1 cellular context compared by ENCODE assay signal in genomic region chr12:108860443-108860842, GRCh38.
TF ChIP-seq lines count a peak whose summit lies in the region.

No MANE protein-coding gene starts in this region.

TF ChIP-seq in GM12878, 131 proteins besides CTCF, POLR2A, EP300 and RAD21 (continues in another document):
- no peak for TF ChIP-seq ZBED1 (IDR thresholded peaks at IDR 0.05; ENCODE audit: borderline replicate concordance)
- no peak for TF ChIP-seq CREM (IDR thresholded peaks at IDR 0.05; ENCODE audit: low read depth)
- no peak for TF ChIP-seq FOS (IDR thresholded peaks at IDR 0.05; ENCODE audit: borderline replicate concordance, extremely low read depth, insufficient read length)
- TF ChIP-seq ESRRA (IDR thresholded peaks at IDR 0.05; ENCODE audit: low read length), result no peak
- TF ChIP-seq, protein P1, sequence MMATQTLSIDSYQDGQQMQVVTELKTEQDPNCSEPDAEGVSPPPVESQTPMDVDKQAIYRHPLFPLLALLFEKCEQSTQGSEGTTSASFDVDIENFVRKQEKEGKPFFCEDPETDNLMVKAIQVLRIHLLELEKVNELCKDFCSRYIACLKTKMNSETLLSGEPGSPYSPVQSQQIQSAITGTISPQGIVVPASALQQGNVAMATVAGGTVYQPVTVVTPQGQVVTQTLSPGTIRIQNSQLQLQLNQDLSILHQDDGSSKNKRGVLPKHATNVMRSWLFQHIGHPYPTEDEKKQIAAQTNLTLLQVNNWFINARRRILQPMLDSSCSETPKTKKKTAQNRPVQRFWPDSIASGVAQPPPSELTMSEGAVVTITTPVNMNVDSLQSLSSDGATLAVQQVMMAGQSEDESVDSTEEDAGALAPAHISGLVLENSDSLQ (IDR thresholded peaks at IDR 0.05), result no peak
- TF ChIP-seq ZNF622 (IDR thresholded peaks at IDR 0.05), result no peak
- peak; percentile 54; the same call in 1 of the 2 replicates for TF ChIP-seq IRF4 (IDR thresholded peaks at IDR 0.05; ENCODE audit: low read depth, low read length)
- no peak for TF ChIP-seq PML (IDR thresholded peaks at IDR 0.05; ENCODE audit: low read length)
- no peak for TF ChIP-seq FOXM1 (IDR thresholded peaks at IDR 0.05; ENCODE audit: low read depth, low read length)
- TF ChIP-seq STAT3 (IDR thresholded peaks at IDR 0.05; ENCODE audit: low read depth, low read length), result no peak
- TF ChIP-seq HSF1 (IDR thresholded peaks at IDR 0.05; ENCODE audit: low read depth, low read length), result no peak
- TF ChIP-seq ZNF384 (IDR thresholded peaks at IDR 0.05; ENCODE audit: borderline replicate concordance, low read depth, low read length), result peak; percentile 37; the same call in 1 of the 2 replicates
- no peak for TF ChIP-seq STAT1 (conservative IDR thresholded peaks at IDR 0.05)
- TF ChIP-seq, protein P2, sequence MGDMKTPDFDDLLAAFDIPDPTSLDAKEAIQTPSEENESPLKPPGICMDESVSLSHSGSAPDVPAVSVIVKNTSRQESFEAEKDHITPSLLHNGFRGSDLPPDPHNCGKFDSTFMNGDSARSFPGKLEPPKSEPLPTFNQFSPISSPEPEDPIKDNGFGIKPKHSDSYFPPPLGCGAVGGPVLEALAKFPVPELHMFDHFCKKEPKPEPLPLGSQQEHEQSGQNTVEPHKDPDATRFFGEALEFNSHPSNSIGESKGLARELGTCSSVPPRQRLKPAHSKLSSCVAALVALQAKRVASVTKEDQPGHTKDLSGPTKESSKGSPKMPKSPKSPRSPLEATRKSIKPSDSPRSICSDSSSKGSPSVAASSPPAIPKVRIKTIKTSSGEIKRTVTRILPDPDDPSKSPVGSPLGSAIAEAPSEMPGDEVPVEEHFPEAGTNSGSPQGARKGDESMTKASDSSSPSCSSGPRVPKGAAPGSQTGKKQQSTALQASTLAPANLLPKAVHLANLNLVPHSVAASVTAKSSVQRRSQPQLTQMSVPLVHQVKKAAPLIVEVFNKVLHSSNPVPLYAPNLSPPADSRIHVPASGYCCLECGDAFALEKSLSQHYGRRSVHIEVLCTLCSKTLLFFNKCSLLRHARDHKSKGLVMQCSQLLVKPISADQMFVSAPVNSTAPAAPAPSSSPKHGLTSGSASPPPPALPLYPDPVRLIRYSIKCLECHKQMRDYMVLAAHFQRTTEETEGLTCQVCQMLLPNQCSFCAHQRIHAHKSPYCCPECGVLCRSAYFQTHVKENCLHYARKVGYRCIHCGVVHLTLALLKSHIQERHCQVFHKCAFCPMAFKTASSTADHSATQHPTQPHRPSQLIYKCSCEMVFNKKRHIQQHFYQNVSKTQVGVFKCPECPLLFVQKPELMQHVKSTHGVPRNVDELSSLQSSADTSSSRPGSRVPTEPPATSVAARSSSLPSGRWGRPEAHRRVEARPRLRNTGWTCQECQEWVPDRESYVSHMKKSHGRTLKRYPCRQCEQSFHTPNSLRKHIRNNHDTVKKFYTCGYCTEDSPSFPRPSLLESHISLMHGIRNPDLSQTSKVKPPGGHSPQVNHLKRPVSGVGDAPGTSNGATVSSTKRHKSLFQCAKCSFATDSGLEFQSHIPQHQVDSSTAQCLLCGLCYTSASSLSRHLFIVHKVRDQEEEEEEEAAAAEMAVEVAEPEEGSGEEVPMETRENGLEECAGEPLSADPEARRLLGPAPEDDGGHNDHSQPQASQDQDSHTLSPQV (IDR thresholded peaks at IDR 0.05), result no peak
- TF ChIP-seq HDGF (IDR thresholded peaks at IDR 0.05), result no peak
- TF ChIP-seq KAT2A (conservative IDR thresholded peaks at IDR 0.05; ENCODE audit: control insufficient read depth, low read depth, low read length), result no peak
- no peak for TF ChIP-seq NBN (IDR thresholded peaks at IDR 0.05)
- peak; percentile 84 for TF ChIP-seq IKZF2 (IDR thresholded peaks at IDR 0.05)
- TF ChIP-seq TCF3 (IDR thresholded peaks at IDR 0.05; ENCODE audit: borderline replicate concordance, insufficient read depth, low read depth, low read length), result no peak
- TF ChIP-seq SMC3 (IDR thresholded peaks at IDR 0.05; ENCODE audit: borderline replicate concordance, low read length), result no peak
- TF ChIP-seq IKZF1 (conservative IDR thresholded peaks at IDR 0.05), result peak; percentile 89
- 0 out of 2 replicates have a peak, but pooled peaks have one; percentile 40 for TF ChIP-seq GATAD2B (conservative IDR thresholded peaks at IDR 0.05; ENCODE audit: low read depth)
- TF ChIP-seq CBFB (IDR thresholded peaks at IDR 0.05; ENCODE audit: low read depth), result no peak
- TF ChIP-seq CEBPB (IDR thresholded peaks at IDR 0.05; ENCODE audit: borderline replicate concordance in 1 of 2, low read depth in 2 of 2, low read length in 2 of 2), result no peak
- TF ChIP-seq MLLT1 (IDR thresholded peaks at IDR 0.05), result no peak
- TF ChIP-seq CHD2 (IDR thresholded peaks at IDR 0.05; ENCODE audit: borderline replicate concordance, low read depth, low read length), result no peak
- TF ChIP-seq RELA (IDR thresholded peaks at IDR 0.05; ENCODE audit: borderline replicate concordance, partially characterized antibody), result no peak
- TF ChIP-seq, protein P3, sequence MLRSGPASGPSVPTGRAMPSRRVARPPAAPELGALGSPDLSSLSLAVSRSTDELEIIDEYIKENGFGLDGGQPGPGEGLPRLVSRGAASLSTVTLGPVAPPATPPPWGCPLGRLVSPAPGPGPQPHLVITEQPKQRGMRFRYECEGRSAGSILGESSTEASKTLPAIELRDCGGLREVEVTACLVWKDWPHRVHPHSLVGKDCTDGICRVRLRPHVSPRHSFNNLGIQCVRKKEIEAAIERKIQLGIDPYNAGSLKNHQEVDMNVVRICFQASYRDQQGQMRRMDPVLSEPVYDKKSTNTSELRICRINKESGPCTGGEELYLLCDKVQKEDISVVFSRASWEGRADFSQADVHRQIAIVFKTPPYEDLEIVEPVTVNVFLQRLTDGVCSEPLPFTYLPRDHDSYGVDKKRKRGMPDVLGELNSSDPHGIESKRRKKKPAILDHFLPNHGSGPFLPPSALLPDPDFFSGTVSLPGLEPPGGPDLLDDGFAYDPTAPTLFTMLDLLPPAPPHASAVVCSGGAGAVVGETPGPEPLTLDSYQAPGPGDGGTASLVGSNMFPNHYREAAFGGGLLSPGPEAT (IDR thresholded peaks at IDR 0.05; ENCODE audit: low read depth), result peak; percentile 79
- TF ChIP-seq HDAC2 (IDR thresholded peaks at IDR 0.05), result no peak
- no peak for TF ChIP-seq ZNF274 (IDR thresholded peaks at IDR 0.05; ENCODE audit: insufficient read depth, insufficient read length)
- TF ChIP-seq YY1 (IDR thresholded peaks at IDR 0.05; ENCODE audit: low read depth, low read length), result no peak
- no peak for TF ChIP-seq GABPA (IDR thresholded peaks at IDR 0.05; ENCODE audit: low read depth)
- no peak for TF ChIP-seq SMARCA5 (IDR thresholded peaks at IDR 0.05)
- TF ChIP-seq E4F1 (IDR thresholded peaks at IDR 0.05; ENCODE audit: borderline replicate concordance, partially characterized antibody), result no peak
- TF ChIP-seq SP1 (IDR thresholded peaks at IDR 0.05; ENCODE audit: low read depth, low read length), result no peak
- no peak for TF ChIP-seq IRF5 (IDR thresholded peaks at IDR 0.05; ENCODE audit: borderline replicate concordance)
- TF ChIP-seq SRF (IDR thresholded peaks at IDR 0.05; ENCODE audit: low read depth in 2 of 2, low read length in 2 of 2), result no peak
- TF ChIP-seq MEF2B (IDR thresholded peaks at IDR 0.05; ENCODE audit: partially characterized antibody, poor library complexity, severe bottlenecking), result peak; percentile 62
- no peak for TF ChIP-seq CHD1 (IDR thresholded peaks at IDR 0.05; ENCODE audit: low read depth, low read length)
- no peak for TF ChIP-seq FOXK2 (IDR thresholded peaks at IDR 0.05)
- no peak for TF ChIP-seq ZBTB33 (IDR thresholded peaks at IDR 0.05)
- no peak for TF ChIP-seq WRNIP1 (IDR thresholded peaks at IDR 0.05; ENCODE audit: borderline replicate concordance, low read depth, low read length)
- TF ChIP-seq, protein P4, sequence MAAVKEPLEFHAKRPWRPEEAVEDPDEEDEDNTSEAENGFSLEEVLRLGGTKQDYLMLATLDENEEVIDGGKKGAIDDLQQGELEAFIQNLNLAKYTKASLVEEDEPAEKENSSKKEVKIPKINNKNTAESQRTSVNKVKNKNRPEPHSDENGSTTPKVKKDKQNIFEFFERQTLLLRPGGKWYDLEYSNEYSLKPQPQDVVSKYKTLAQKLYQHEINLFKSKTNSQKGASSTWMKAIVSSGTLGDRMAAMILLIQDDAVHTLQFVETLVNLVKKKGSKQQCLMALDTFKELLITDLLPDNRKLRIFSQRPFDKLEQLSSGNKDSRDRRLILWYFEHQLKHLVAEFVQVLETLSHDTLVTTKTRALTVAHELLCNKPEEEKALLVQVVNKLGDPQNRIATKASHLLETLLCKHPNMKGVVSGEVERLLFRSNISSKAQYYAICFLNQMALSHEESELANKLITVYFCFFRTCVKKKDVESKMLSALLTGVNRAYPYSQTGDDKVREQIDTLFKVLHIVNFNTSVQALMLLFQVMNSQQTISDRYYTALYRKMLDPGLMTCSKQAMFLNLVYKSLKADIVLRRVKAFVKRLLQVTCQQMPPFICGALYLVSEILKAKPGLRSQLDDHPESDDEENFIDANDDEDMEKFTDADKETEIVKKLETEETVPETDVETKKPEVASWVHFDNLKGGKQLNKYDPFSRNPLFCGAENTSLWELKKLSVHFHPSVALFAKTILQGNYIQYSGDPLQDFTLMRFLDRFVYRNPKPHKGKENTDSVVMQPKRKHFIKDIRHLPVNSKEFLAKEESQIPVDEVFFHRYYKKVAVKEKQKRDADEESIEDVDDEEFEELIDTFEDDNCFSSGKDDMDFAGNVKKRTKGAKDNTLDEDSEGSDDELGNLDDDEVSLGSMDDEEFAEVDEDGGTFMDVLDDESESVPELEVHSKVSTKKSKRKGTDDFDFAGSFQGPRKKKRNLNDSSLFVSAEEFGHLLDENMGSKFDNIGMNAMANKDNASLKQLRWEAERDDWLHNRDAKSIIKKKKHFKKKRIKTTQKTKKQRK (IDR thresholded peaks at IDR 0.05; ENCODE audit: low read depth, low read length), result no peak
